In the genomic region with DNA sequence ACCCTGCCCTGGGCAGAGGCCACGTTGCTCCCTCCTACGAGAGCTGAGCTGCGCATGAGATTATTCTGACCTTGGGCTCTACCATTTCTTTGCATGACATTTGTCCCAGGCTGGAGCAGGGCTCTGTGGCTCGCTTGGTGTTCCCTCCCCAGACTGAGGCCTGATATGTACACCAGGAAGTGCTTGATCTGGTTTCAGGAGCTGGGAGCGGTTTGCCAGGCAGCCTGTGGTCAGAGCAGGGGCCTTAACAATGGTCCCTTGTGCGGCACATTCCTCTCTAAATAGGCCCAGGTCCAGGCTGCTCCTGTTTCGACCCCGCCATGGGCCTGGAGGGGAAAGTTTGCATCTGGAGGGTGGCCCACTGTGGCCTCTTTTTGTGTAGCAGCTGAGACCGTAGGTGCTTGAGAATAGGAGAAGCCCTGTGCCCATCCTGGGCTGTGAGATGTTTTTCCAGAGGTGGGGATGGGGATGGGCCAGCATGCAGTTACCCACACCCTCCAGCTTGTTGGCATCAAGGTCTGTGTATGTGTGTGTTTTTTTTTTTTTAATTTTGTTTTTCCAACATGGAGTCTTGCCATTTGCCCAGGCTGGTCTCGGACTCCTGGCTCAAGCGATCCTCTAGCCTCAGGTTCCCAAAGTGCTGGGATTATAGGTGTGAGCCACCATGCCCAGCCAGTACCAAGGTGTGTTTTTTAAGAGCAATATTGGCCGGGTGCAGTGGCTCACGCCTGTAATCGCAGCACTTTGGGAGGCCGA, we compare ENCODE assay signal across 9 cellular contexts.
DNase-seq lines count a peak whose midpoint lies in the region; ATAC-seq and TF ChIP-seq lines count a peak whose summit lies in the region.
"Had no signal": no experiment of that assay in that cellular context is flagged by ENCODE, and none has a peak within 500 bp of the region (broad histone marks: within the 10 kb centered on the region; RNA-seq: fewer than 3 reads in every experiment).

No MANE protein-coding gene starts in this region.

- H2BK120ac ChIP-seq in IMR-90 (ENCODE audit: low read depth, low read length): peak overlapping the region; percentile 28

- POLR2A ChIA-PET in IMR-90 (lab: Charles Lee; ENCODE audit: unreplicated experiment): no interaction called here

- peaks cover 52% of the 10 kb centered on the region for H3K9me1 ChIP-seq in IMR-90 (ENCODE audit: insufficient read depth, low read length)

- ATAC-seq in IMR-90 (ENCODE audit: low read depth) (no peak), HG03460 (IDR thresholded peaks at IDR 0.05; ENCODE audit: unreplicated experiment) (no peak), GM18505 (IDR thresholded peaks at IDR 0.05; ENCODE audit: unreplicated experiment) (no peak)

- TF ChIP-seq POLR2A in IMR-90 (IDR thresholded peaks at IDR 0.05; ENCODE audit: low read depth, low read length): no peak
- no peak for TF ChIP-seq POLR2A in GM18505 (IDR thresholded peaks at IDR 0.05; ENCODE audit: borderline replicate concordance, extremely low read depth, insufficient read depth, insufficient read length)

- peak overlapping the region; percentile 86 for H3K4ac ChIP-seq in IMR-90 (ENCODE audit: low read depth, low read length)

- H3K9me3 ChIP-seq in IMR-90 (ENCODE audit: control insufficient read depth, insufficient read depth, low read length): no peaks in the 10 kb centered on the region
- H3K9me3 ChIP-seq in liver (ENCODE audit: control insufficient read depth in 4 of 4, low read length in 3 of 4): no peaks in the 10 kb centered on the region

- H2AFZ ChIP-seq in IMR-90 (replicated peaks; ENCODE audit: low read length, poor library complexity): no peak overlapping the region

- TF ChIP-seq CTCF in IMR-90 (conservative IDR thresholded peaks at IDR 0.05; ENCODE audit: low read depth, low read length): no peak
- no peak for TF ChIP-seq CTCF in liver (IDR thresholded peaks at IDR 0.05; ENCODE audit: low read depth, low read length, missing input control)

- H3K4me3 ChIP-seq in IMR-90 (ENCODE audit: insufficient read depth, low read depth, low read length): no peak overlapping the region
- H3K4me3 ChIP-seq in liver (ENCODE audit: low read depth in 1 of 3, low read length in 3 of 3): no peak overlapping the region

- CTCF ChIA-PET in IMR-90 (lab: Yijun Ruan, JAX): interaction anchor here (0.6 to 1.0 kb wide), 2 partner anchors 12 to 27 kb away, joined by 6 to 8 read pairs; no protein-coding TSS in a partner anchor

- peak overlapping the region; percentile 62 for H4K5ac ChIP-seq in IMR-90 (ENCODE audit: low read depth, low read length)

- peak overlapping the region; percentile 26; the same call in 1 of the 2 replicates for H2BK20ac ChIP-seq in IMR-90 (ENCODE audit: low read depth, low read length)

- peak overlapping the region; percentile 72; the same call in 1 of the 3 replicates for H2BK15ac ChIP-seq in IMR-90 (ENCODE audit: low read depth, low read length)

- H3K4me1 ChIP-seq in IMR-90 (ENCODE audit: control insufficient read depth, insufficient read depth, low read length): peaks cover 45% of the 10 kb centered on the region
- H3K4me1 ChIP-seq in liver (ENCODE audit: control insufficient read depth in 4 of 4, insufficient read depth in 4 of 4, low read length in 3 of 4): peaks cover 10 to 47% (median 41%) of the 10 kb centered on the region in 4 donors

- H3K9ac ChIP-seq in IMR-90 (ENCODE audit: low read depth, low read length): peak overlapping the region; percentile 39; the same call in 1 of the 2 replicates
- no peak overlapping the region for H3K9ac ChIP-seq in liver (ENCODE audit: low read depth in 1 of 2, low read length in 2 of 2)

- 80% methylated on average over 8 of the region's 15 CpGs; no CpG with 5 or more reads in 1 of the 2 experiments for WGBS in IMR-90 (ENCODE audit: extremely low coverage in 2 of 2, insufficient read length in 1 of 2), 2 experiments
- 66% methylated on average over 15 of the region's 15 CpGs for WGBS in liver

- H3K27me3 ChIP-seq in IMR-90 (ENCODE audit: control insufficient read depth, insufficient read depth, low read length) (no peaks in the 10 kb centered on the region), liver (ENCODE audit: control insufficient read depth in 4 of 4, insufficient read depth in 4 of 4, low read length in 3 of 4) (no peaks in the 10 kb centered on the region)

- peak overlapping the region; percentile 62 for H3K27ac ChIP-seq in IMR-90 (ENCODE audit: insufficient read depth, low read length)
- peak overlapping the region; percentile 32 to 52 for H3K27ac ChIP-seq in liver (ENCODE audit: low read depth in 1 of 2, low read length in 2 of 2)
- peak overlapping the region; percentile 42 for H3K27ac ChIP-seq in substantia nigra (ENCODE audit: low read depth, low read length, poor library complexity, severe bottlenecking)

- H3K56ac ChIP-seq in IMR-90 (ENCODE audit: extremely low read depth, insufficient read depth, low read length): peak overlapping the region; percentile 14; the same call in 1 of the 2 replicates

- peak overlapping the region; percentile 46 for H3K23ac ChIP-seq in IMR-90 (ENCODE audit: low read depth, low read length)

- H3K18ac ChIP-seq in IMR-90 (ENCODE audit: low read depth, low read length): peak overlapping the region; percentile 28; the same call in 1 of the 2 replicates

- no peak for TF ChIP-seq RAD21 in IMR-90 (IDR thresholded peaks at IDR 0.05; ENCODE audit: low read length)
- no peak for TF ChIP-seq RAD21 in liver (IDR thresholded peaks at IDR 0.05)

- H4K20me1 ChIP-seq in IMR-90 (ENCODE audit: insufficient read depth, low read length): peaks cover 71% of the 10 kb centered on the region

- no peak overlapping the region for H3K4me2 ChIP-seq in IMR-90 (ENCODE audit: low read depth, low read length)

- BruUV-seq in IMR-90 (replicated peaks; lab: Mats Ljungman, UMichigan): no TSS peak

- peak overlapping the region; percentile 92 for H3K14ac ChIP-seq in IMR-90 (replicated peaks; ENCODE audit: low read depth, low read length)

- H4K8ac ChIP-seq in IMR-90 (ENCODE audit: low read depth in 2 of 2, low read length in 2 of 2): peak overlapping the region; percentile 7 to 72; a peak in 2 of 4 replicates

- H4K91ac ChIP-seq in IMR-90 (ENCODE audit: insufficient read depth, low read depth, low read length): peak overlapping the region; percentile 66

- peak overlapping the region; percentile 41 for H2AK5ac ChIP-seq in IMR-90 (ENCODE audit: low read depth, low read length)

- dilution Hi-C loops in IMR-90 (cut with HindIII; ENCODE audit: low sequenced_read_pairs, unreplicated experiment): no loop called here

- H2BK5ac ChIP-seq in IMR-90 (ENCODE audit: low read depth, low read length, poor library complexity, severe bottlenecking): peak overlapping the region; percentile 51

- DNase-seq in IMR-90: no peak
- peak; percentile 93 for DNase-seq in astrocyte of the hippocampus (ENCODE audit: low read depth, low spot score)
- peak in 2 of 49 donors; percentile 18 to 37 for DNase-seq in substantia nigra (lab: John Stamatoyannopoulos, UW)
- DNase-seq in OCI-M1 (lab: John Stamatoyannopoulos, UW): no peak
- no peak for DNase-seq in inferior parietal cortex (ENCODE audit: extremely low spot score)
- DNase-seq: NCI-H69 had no signal

- peak overlapping the region; percentile 83 for H2AK9ac ChIP-seq in IMR-90 (replicated peaks; ENCODE audit: low read depth, low read length, poor library complexity)

- intact Hi-C loops in IMR-90 (cut with micrococcal nuclease): no loop called here

- in situ Hi-C loops in IMR-90 (cut with MboI; ENCODE audit: low sequenced_read_pairs): no loop called here

- H3K36me3 ChIP-seq in IMR-90 (ENCODE audit: control insufficient read depth, insufficient read depth, low read length): peaks cover 22% of the 10 kb centered on the region
- peaks cover 0 to 2% (median 0%) of the 10 kb centered on the region in 4 donors for H3K36me3 ChIP-seq in liver (ENCODE audit: control insufficient read depth in 4 of 4, insufficient read depth in 3 of 4, low read depth in 1 of 4, low read length in 3 of 4)

- peaks cover 20 to 89% of the 10 kb centered on the region in 2 experiments; a peak in 3 of 4 replicates for H3K79me1 ChIP-seq in IMR-90 (ENCODE audit: low read depth in 1 of 2, low read length in 2 of 2)

TF ChIP-seq in IMR-90, 13 proteins besides CTCF, POLR2A, EP300 and RAD21 (continues in another document):
- TF ChIP-seq, protein P1, sequence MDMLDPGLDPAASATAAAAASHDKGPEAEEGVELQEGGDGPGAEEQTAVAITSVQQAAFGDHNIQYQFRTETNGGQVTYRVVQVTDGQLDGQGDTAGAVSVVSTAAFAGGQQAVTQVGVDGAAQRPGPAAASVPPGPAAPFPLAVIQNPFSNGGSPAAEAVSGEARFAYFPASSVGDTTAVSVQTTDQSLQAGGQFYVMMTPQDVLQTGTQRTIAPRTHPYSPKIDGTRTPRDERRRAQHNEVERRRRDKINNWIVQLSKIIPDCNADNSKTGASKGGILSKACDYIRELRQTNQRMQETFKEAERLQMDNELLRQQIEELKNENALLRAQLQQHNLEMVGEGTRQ (IDR thresholded peaks at IDR 0.05; ENCODE audit: low read depth, low read length): no peak
- TF ChIP-seq MAZ (IDR thresholded peaks at IDR 0.05; ENCODE audit: borderline replicate concordance, low read depth, low read length) (no peak), FOS (IDR thresholded peaks at IDR 0.05; ENCODE audit: low read depth, low read length) (no peak), MXI1 (IDR thresholded peaks at IDR 0.05; ENCODE audit: borderline replicate concordance, low read depth, low read length) (no peak), RFX5 (IDR thresholded peaks at IDR 0.05; ENCODE audit: low read depth, low read length) (no peak), BHLHE40 (IDR thresholded peaks at IDR 0.05; ENCODE audit: low read depth, low read length) (no peak), CEBPB (IDR thresholded peaks at IDR 0.05; ENCODE audit: low read depth, low read length) (no peak)

TF ChIP-seq in liver, 16 proteins besides CTCF, POLR2A, EP300 and RAD21:
- peak; percentile 38 to 66 for TF ChIP-seq RXRA (IDR thresholded peaks at IDR 0.05)
- TF ChIP-seq JUND (IDR thresholded peaks at IDR 0.05): no peak
- no peak for TF ChIP-seq MAX (IDR thresholded peaks at IDR 0.05)
- TF ChIP-seq YY1 (IDR thresholded peaks at IDR 0.05): peak; percentile 36
- TF ChIP-seq HNF4A (conservative IDR thresholded peaks at IDR 0.05): peak in 1 of 2 donors; percentile 61
- peak; percentile 32 for TF ChIP-seq SP1 (IDR thresholded peaks at IDR 0.05)
- TF ChIP-seq, protein P2, sequence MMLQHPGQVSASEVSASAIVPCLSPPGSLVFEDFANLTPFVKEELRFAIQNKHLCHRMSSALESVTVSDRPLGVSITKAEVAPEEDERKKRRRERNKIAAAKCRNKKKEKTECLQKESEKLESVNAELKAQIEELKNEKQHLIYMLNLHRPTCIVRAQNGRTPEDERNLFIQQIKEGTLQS (IDR thresholded peaks at IDR 0.05): no peak
- TF ChIP-seq HNF4G (IDR thresholded peaks at IDR 0.05): no peak
